In genomic region chr2:84882775-84883550, GRCh38 we compare ENCODE assay signal across 1 cellular context.
TF ChIP-seq lines count a peak whose summit lies in the region.

No MANE protein-coding gene starts in this region.

TF ChIP-seq in HepG2, 621 proteins besides CTCF, POLR2A, EP300 and RAD21:
- TF ChIP-seq ZNF432 (CRISPR knock-in tag; IDR thresholded peaks at IDR 0.05; ENCODE audit: borderline replicate concordance) (no peak), ISL2 (CRISPR knock-in tag; IDR thresholded peaks at IDR 0.05) (no peak), SMAD1 (CRISPR knock-in tag; IDR thresholded peaks at IDR 0.05; ENCODE audit: borderline replicate concordance, low read depth) (no peak), MAFK (conservative IDR thresholded peaks at IDR 0.05 in 1 of 2, IDR thresholded peaks at IDR 0.05 in 1 of 2; ENCODE audit: low read length in 2 of 2) (peak; percentile 36 to 68; a peak in 3 of 4 replicates), MAFF (IDR thresholded peaks at IDR 0.05; ENCODE audit: low read depth, low read length) (peak; percentile 34; the same call in 1 of the 2 replicates), ZNF619 (CRISPR knock-in tag; IDR thresholded peaks at IDR 0.05) (no peak), ZBTB49 (CRISPR knock-in tag; IDR thresholded peaks at IDR 0.05; ENCODE audit: borderline replicate concordance) (no peak), SOX13 (IDR thresholded peaks at IDR 0.05) (no peak), SOX13 (CRISPR knock-in tag; conservative IDR thresholded peaks at IDR 0.05 in 1 of 2, IDR thresholded peaks at IDR 0.05 in 1 of 2) (no peak), ZGPAT (CRISPR knock-in tag; IDR thresholded peaks at IDR 0.05) (no peak), SIN3A (IDR thresholded peaks at IDR 0.05; ENCODE audit: borderline replicate concordance, low read depth, low read length) (no peak), KLF15 (CRISPR knock-in tag; IDR thresholded peaks at IDR 0.05; ENCODE audit: borderline replicate concordance) (no peak), ZNF10 (CRISPR knock-in tag; IDR thresholded peaks at IDR 0.05; ENCODE audit: borderline replicate concordance, low read depth) (no peak), JDP2 (CRISPR knock-in tag; IDR thresholded peaks at IDR 0.05; ENCODE audit: borderline replicate concordance) (no peak)
- TF ChIP-seq, protein P1, sequence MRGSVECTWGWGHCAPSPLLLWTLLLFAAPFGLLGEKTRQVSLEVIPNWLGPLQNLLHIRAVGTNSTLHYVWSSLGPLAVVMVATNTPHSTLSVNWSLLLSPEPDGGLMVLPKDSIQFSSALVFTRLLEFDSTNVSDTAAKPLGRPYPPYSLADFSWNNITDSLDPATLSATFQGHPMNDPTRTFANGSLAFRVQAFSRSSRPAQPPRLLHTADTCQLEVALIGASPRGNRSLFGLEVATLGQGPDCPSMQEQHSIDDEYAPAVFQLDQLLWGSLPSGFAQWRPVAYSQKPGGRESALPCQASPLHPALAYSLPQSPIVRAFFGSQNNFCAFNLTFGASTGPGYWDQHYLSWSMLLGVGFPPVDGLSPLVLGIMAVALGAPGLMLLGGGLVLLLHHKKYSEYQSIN (CRISPR knock-in tag; IDR thresholded peaks at IDR 0.05; ENCODE audit: borderline replicate concordance) = no peak
- TF ChIP-seq, protein P2, sequence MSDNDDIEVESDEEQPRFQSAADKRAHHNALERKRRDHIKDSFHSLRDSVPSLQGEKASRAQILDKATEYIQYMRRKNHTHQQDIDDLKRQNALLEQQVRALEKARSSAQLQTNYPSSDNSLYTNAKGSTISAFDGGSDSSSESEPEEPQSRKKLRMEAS (IDR thresholded peaks at IDR 0.05) = no peak
- TF ChIP-seq, protein P3, sequence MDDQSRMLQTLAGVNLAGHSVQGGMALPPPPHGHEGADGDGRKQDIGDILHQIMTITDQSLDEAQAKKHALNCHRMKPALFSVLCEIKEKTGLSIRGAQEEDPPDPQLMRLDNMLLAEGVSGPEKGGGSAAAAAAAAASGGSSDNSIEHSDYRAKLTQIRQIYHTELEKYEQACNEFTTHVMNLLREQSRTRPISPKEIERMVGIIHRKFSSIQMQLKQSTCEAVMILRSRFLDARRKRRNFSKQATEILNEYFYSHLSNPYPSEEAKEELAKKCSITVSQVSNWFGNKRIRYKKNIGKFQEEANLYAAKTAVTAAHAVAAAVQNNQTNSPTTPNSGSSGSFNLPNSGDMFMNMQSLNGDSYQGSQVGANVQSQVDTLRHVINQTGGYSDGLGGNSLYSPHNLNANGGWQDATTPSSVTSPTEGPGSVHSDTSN (CRISPR knock-in tag; IDR thresholded peaks at IDR 0.05; ENCODE audit: borderline replicate concordance) = no peak
TF ChIP-seq in HepG2: peak in this region for 2.
